1 cellular context compared by ENCODE assay signal in genomic region chr2:43292297-43292696, GRCh38.
TF ChIP-seq lines count a peak whose summit lies in the region.

No MANE protein-coding gene starts in this region.

TF ChIP-seq in H1, 55 proteins besides CTCF, POLR2A, EP300 and RAD21:
- TF ChIP-seq CBX8 (IDR thresholded peaks at IDR 0.05; ENCODE audit: borderline replicate concordance, low read depth, low read length) (no peak), JUN (IDR thresholded peaks at IDR 0.05; ENCODE audit: low read depth, low read length) (no peak), TBP (IDR thresholded peaks at IDR 0.05; ENCODE audit: low read depth, low read length) (no peak), GTF2F1 (IDR thresholded peaks at IDR 0.05; ENCODE audit: borderline replicate concordance, low read depth, low read length) (no peak), SIRT6 (IDR thresholded peaks at IDR 0.05; ENCODE audit: low read length) (no peak), HDAC6 (IDR thresholded peaks at IDR 0.05; ENCODE audit: low read depth, low read length) (no peak), MAFK (IDR thresholded peaks at IDR 0.05; ENCODE audit: low read depth, low read length) (0 out of 2 replicates have a peak, but pooled peaks have one; percentile 14)
